8 cellular contexts compared by ENCODE assay signal in genomic region chr3:157447026-157447694, GRCh38. TPM values are rescaled to one million over a fixed set of nuclear protein-coding genes. Genes with fewer than 3 reads are reported as not detected.
DNase-seq lines count a peak whose midpoint lies in the region; ATAC-seq, FAIRE-seq and TF ChIP-seq lines count a peak whose summit lies in the region.

No MANE protein-coding gene starts in this region.

- no peaks in the 10 kb centered on the region for H3K36me3 ChIP-seq in heart left ventricle

- TF ChIP-seq CTCF in heart left ventricle (IDR thresholded peaks at IDR 0.05) (peak in 9 of 12 donors; percentile 22 to 60 (median 32)), fibroblast of pulmonary artery (IDR thresholded peaks at IDR 0.05; ENCODE audit: low read length, missing control alignments) (peak; percentile 88)

- H3K4me3 ChIP-seq in heart left ventricle (no peak overlapping the region), right cardiac atrium (ENCODE audit: low read length) (no peak overlapping the region), fibroblast of pulmonary artery (replicated peaks; ENCODE audit: low read depth, low read length) (no peak overlapping the region)

- no peak for FAIRE-seq in urothelium cell line (lab: Jason Lieb, UNC)

- TF ChIP-seq POLR2A in heart left ventricle (IDR thresholded peaks at IDR 0.05): no peak

- H3K9me3 ChIP-seq in heart left ventricle: no peaks in the 10 kb centered on the region
- H3K9me3 ChIP-seq in right cardiac atrium (ENCODE audit: control insufficient read depth, low read length): no peaks in the 10 kb centered on the region

- H3K27me3 ChIP-seq in heart left ventricle: no peaks in the 10 kb centered on the region
- no peaks in the 10 kb centered on the region for H3K27me3 ChIP-seq in right cardiac atrium (ENCODE audit: control insufficient read depth, insufficient read depth)

- no peak for ATAC-seq in heart left ventricle
- no peak for ATAC-seq in right cardiac atrium

- 60 to 73% (median 64%) methylated on average over 3 of the region's 3 CpGs for WGBS in heart left ventricle, 4 donors
- 63% methylated on average over 3 of the region's 3 CpGs for WGBS in right cardiac atrium

- H3K27ac ChIP-seq in heart left ventricle: no peak overlapping the region
- no peak overlapping the region for H3K27ac ChIP-seq in right cardiac atrium (ENCODE audit: low read length)

- H3K4me1 ChIP-seq in heart left ventricle (peaks cover 0 to 14% (median 0%) of the 10 kb centered on the region in 12 donors), right cardiac atrium (ENCODE audit: control insufficient read depth, insufficient read depth, low read length) (no peaks in the 10 kb centered on the region)

- DNase-seq in heart left ventricle: no peak
- DNase-seq in right cardiac atrium: no peak
- peak; percentile 47 for DNase-seq in RKO (ENCODE audit: low spot score)
- peak; percentile 77 for DNase-seq in fibroblast of pulmonary artery (ENCODE audit: low read depth)
- peak; percentile 10 for DNase-seq in urothelium cell line (ENCODE audit: low spot score)
- no peak for DNase-seq in midbrain (lab: John Stamatoyannopoulos, UW)
- no peak for DNase-seq in activated naive CD4-positive, alpha-beta T cell treated with anti-CD3 and anti-CD28 coated beads, Interleukin-2, amount 50 U/mL, for 16 hours
- no peak for DNase-seq in GOT3 (lab: John Stamatoyannopoulos, UW)

- intact Hi-C loops in heart left ventricle (cut with DNase I) (loop anchor here in 3 of 10 donors (2.0 to 5.0 kb wide), 4 partner anchors 46 to 245 kb away; no protein-coding TSS in a partner anchor), right cardiac atrium (cut with DNase I) (no loop called here)

RNA-seq across cellular contexts. Expression of gene PTX3, which starts 10.5 kb away (rescaled TPM):
- total RNA-seq in heart left ventricle: 10 to 100 TPM in 2 of 9 donors, 1 to 10 TPM in 3, under 1 TPM in 4; 0.17 to 29.8 (median 1.1) TPM
- polyA plus RNA-seq in heart left ventricle: 10 to 100 TPM in 1 of 2 donors, under 1 TPM in 1; 0.30 to 24.7 TPM
- 1 to 10 TPM in 1 of 4 donors, under 1 TPM in 3; 0.20 to 6.2 (median 0.37) TPM for total RNA-seq in right cardiac atrium
- polyA plus RNA-seq in right cardiac atrium: 0.48 TPM

RNA-seq across cellular contexts. Expression of gene VEPH1, which starts 56.1 kb away (rescaled TPM):
- total RNA-seq in heart left ventricle: under 1 TPM in 4 of 9 donors, not detected in 5; 0.40 to 0.79 (median 0.45) TPM
- under 1 TPM in 1 of 2 donors, not detected in 1; 0.46 TPM for polyA plus RNA-seq in heart left ventricle
- total RNA-seq in right cardiac atrium: under 1 TPM in 2 of 4 donors, not detected in 2; 0.22 to 0.26 TPM
- 0.25 TPM for polyA plus RNA-seq in right cardiac atrium

Comparison
In these comparisons a context has a peak if more than half of its experiments do, and no peak if none do; other contexts are left out.
1. DNase-seq: peak in RKO (single experiment), fibroblast of pulmonary artery (single experiment) and urothelium cell line (single experiment); none in heart left ventricle (0 of 5), right cardiac atrium (0 of 3), midbrain (single experiment), activated naive CD4-positive, alpha-beta T cell treated with anti-CD3 and anti-CD28 coated beads, Interleukin-2, amount 50 U/mL, for 16 hours (single experiment) and GOT3 (single experiment).